21 cellular contexts compared by ENCODE assay signal in genomic region chr12:6863586-6864321, GRCh38. TPM values are rescaled to one million over a fixed set of nuclear protein-coding genes. Genes with fewer than 3 reads are reported as not detected.
"Had no signal": no experiment of that assay in that cellular context is flagged by ENCODE, and none has a peak within 500 bp of the region (broad histone marks: within the 10 kb centered on the region; RNA-seq: fewer than 3 reads in every experiment).

No MANE protein-coding gene starts in this region.

- H3K36me3 ChIP-seq: ovary had no signal

- H3K4me3 ChIP-seq: lower lobe of right lung, ovary, thyroid gland had no signal

- H3K4me3 Mint-ChIP-seq: activated B cell treated with CpG ODN at 0.5 μM for 24 hours; activated CD8-positive, alpha-beta T cell treated with anti-CD3 and anti-CD28 coated beads for 36 hours; activated naive CD8-positive, alpha-beta T cell treated with anti-CD3 and anti-CD28 coated beads for 36 hours; activated T-cell treated with anti-CD3 and anti-CD28 coated beads, Interleukin-2, amount 50 U/mL, for 4 hours; central memory CD8-positive, alpha-beta T cell; immature natural killer cell; mesothelial cell of epicardium; stimulated activated naive B cell treated with anti-CD40 and anti-IgM and Interleukin-4, amounts not matched to agents 10 μg/mL and 1 μg/mL and 100 μg/mL, for 72 hours; T-cell had no signal

- DNase-seq: activated B cell treated with CpG ODN at 0.5 μM for 24 hours; activated CD4-positive, alpha-beta T cell treated with anti-CD3 and anti-CD28 coated beads for 48 hours; activated CD8-positive, alpha-beta T cell treated with anti-CD3 and anti-CD28 coated beads for 36 hours; activated gamma-delta T cell treated with Interleukin-2 at 50 U/mL for 16 hours; activated naive CD8-positive, alpha-beta T cell treated with anti-CD3 and anti-CD28 coated beads for 36 hours; activated T-cell treated with anti-CD3 and anti-CD28 coated beads, Interleukin-2, amount 50 U/mL, for 4 hours; amygdala; brain microvascular endothelial cell; effector CD8-positive, alpha-beta T cell; foreskin melanocyte; immature natural killer cell; left cardiac atrium; lower lobe of right lung; ovary; stimulated activated CD4-positive, alpha-beta T cell treated with anti-CD3 and anti-CD28 coated beads, Interleukin-4, amount 100 ng/mL, for 1 hour; stimulated activated naive B cell treated with anti-CD40 and anti-IgM and Interleukin-4, amounts not matched to agents 10 μg/mL and 1 μg/mL and 100 μg/mL, for 72 hours; T-cell; thyroid gland had no signal

- H3K27me3 Mint-ChIP-seq: activated B cell treated with CpG ODN at 0.5 μM for 24 hours; activated CD8-positive, alpha-beta T cell treated with anti-CD3 and anti-CD28 coated beads for 36 hours; activated naive CD8-positive, alpha-beta T cell treated with anti-CD3 and anti-CD28 coated beads for 36 hours; central memory CD8-positive, alpha-beta T cell; stimulated activated naive B cell treated with anti-CD40 and anti-IgM and Interleukin-4, amounts not matched to agents 10 μg/mL and 1 μg/mL and 100 μg/mL, for 72 hours; T-cell had no signal

- ATAC-seq: activated CD8-positive, alpha-beta T cell treated with anti-CD3 and anti-CD28 coated beads for 36 hours; activated T-cell treated with anti-CD3 and anti-CD28 coated beads, Interleukin-2, amount 50 U/mL, for 4 hours; left cardiac atrium; lower lobe of right lung; stimulated activated naive B cell treated with anti-CD40 and anti-IgM and Interleukin-4, amounts not matched to agents 10 μg/mL and 1 μg/mL and 100 μg/mL, for 72 hours; T-cell had no signal

- H3K27me3 ChIP-seq: brain microvascular endothelial cell, ovary, thyroid gland had no signal

- H3K27ac ChIP-seq: brain microvascular endothelial cell, lower lobe of right lung, ovary, thyroid gland had no signal

- H3K9me3 Mint-ChIP-seq: activated B cell treated with CpG ODN at 0.5 μM for 24 hours; activated CD8-positive, alpha-beta T cell treated with anti-CD3 and anti-CD28 coated beads for 36 hours; activated naive CD8-positive, alpha-beta T cell treated with anti-CD3 and anti-CD28 coated beads for 36 hours; activated T-cell treated with anti-CD3 and anti-CD28 coated beads, Interleukin-2, amount 50 U/mL, for 4 hours; central memory CD8-positive, alpha-beta T cell; immature natural killer cell; mesothelial cell of epicardium; neural crest cell; stimulated activated naive B cell treated with anti-CD40 and anti-IgM and Interleukin-4, amounts not matched to agents 10 μg/mL and 1 μg/mL and 100 μg/mL, for 72 hours; T-cell had no signal

- H3K9me3 ChIP-seq: lower lobe of right lung, ovary, thyroid gland had no signal

- H3K27ac Mint-ChIP-seq: activated B cell treated with CpG ODN at 0.5 μM for 24 hours; activated CD8-positive, alpha-beta T cell treated with anti-CD3 and anti-CD28 coated beads for 36 hours; activated naive CD8-positive, alpha-beta T cell treated with anti-CD3 and anti-CD28 coated beads for 36 hours; immature natural killer cell; mesothelial cell of epicardium; stimulated activated naive B cell treated with anti-CD40 and anti-IgM and Interleukin-4, amounts not matched to agents 10 μg/mL and 1 μg/mL and 100 μg/mL, for 72 hours; T-cell had no signal

RNA-seq across cellular contexts. Expression of gene GNB3, which starts 23.0 kb away (rescaled TPM):
- polyA plus RNA-seq: immature natural killer cell had no signal
